ENCODE assay signal across 13 cellular contexts in genomic region chr1:160992036-160992435, GRCh38. TPM values are rescaled to one million over a fixed set of nuclear protein-coding genes. Genes with fewer than 3 reads are reported as not detected.
"Had no signal": no experiment of that assay in that cellular context is flagged by ENCODE, and none has a peak within 500 bp of the region (broad histone marks: within the 10 kb centered on the region; RNA-seq: fewer than 3 reads in every experiment).

No MANE protein-coding gene starts in this region.

RNA-seq across cellular contexts. Expression of gene ITLN2, which starts 37.4 kb away (rescaled TPM):
- total RNA-seq: activated CD4-positive, alpha-beta memory T cell treated with anti-CD3 and anti-CD28 coated beads, Interleukin-2, amount 10 ng/mL, durations not matched to agents 7 days and 5 days; activated CD4-positive, alpha-beta T cell treated with anti-CD3 and anti-CD28 coated beads for 36 hours; activated CD4-positive, alpha-beta T cell treated with anti-CD3 and anti-CD28 coated beads, Interleukin-2, amount 10 ng/mL, durations not matched to agents 7 days and 5 days; activated CD8-positive, alpha-beta memory T cell treated with anti-CD3 and anti-CD28 coated beads, Interleukin-2, amount 10 ng/mL, durations not matched to agents 7 days and 5 days; activated CD8-positive, alpha-beta T cell treated with anti-CD3 and anti-CD28 coated beads, Interleukin-2, amount 10 ng/mL, durations not matched to agents 7 days and 5 days; activated naive CD8-positive, alpha-beta T cell treated with anti-CD3 and anti-CD28 coated beads, Interleukin-2, amount 10 ng/mL, durations not matched to agents 7 days and 5 days; activated T-helper 2 cell treated with anti-CD3 and anti-CD28 coated beads, Interferon-gamma antibody, Interleukin-2, Interleukin-4, amounts not matched to agents 10 μg/mL and 5 μg/mL and 100 μg/mL, durations not matched to agents 14 hours and 24 hours and 36 hours; ascending aorta; cardiac muscle cell; T-cell; T-helper 1 cell treated with Interleukin-12 subunit alpha and Interleukin-12 subunit beta and Interleukin-4 antibody, amounts not matched to agents 30 ng/mL and 1 ng/mL, for 36 hours; T-helper 17 cell; T-helper 2 cell treated with Interferon-gamma antibody and Interleukin-4, amounts not matched to agents 100 ng/mL and 5 ng/mL, for 36 hours had no signal
- polyA plus RNA-seq: cardiac muscle cell had no signal

RNA-seq across cellular contexts. Expression of gene TSTD1, which starts 46.7 kb away (rescaled TPM):
- total RNA-seq: ascending aorta had no signal
